In genomic region chr2:70123829-70124117, GRCh38 we compare ENCODE assay signal across 9 cellular contexts. TPM values are rescaled to one million over a fixed set of nuclear protein-coding genes. Genes with fewer than 3 reads are reported as not detected.
DNase-seq lines count a peak whose midpoint lies in the region; ATAC-seq, FAIRE-seq and TF ChIP-seq lines count a peak whose summit lies in the region.
"Had no signal": no experiment of that assay in that cellular context is flagged by ENCODE, and none has a peak within 500 bp of the region (broad histone marks: within the 10 kb centered on the region; RNA-seq: fewer than 3 reads in every experiment).

No MANE protein-coding gene starts in this region.

- peak overlapping the region; percentile 94 to 100 (median 98) for H3K9ac ChIP-seq in BLaER1 treated with 17β-estradiol and CSF1 and Interleukin-3, amounts not matched to agents 10 nM and 100 nM
- H3K9ac ChIP-seq in OCI-LY3 (ENCODE audit: low read length) = peak overlapping the region; percentile 97
- peak overlapping the region; percentile 52 to 83 (median 71) for H3K9ac ChIP-seq in H1 (replicated peaks in 1 of 4; ENCODE audit: extremely low read depth in 1 of 4, low read depth in 3 of 4, low read length in 3 of 4)

- FAIRE-seq in H1 (lab: Jason Lieb, UNC) = no peak
- FAIRE-seq: frontal cortex had no signal

- H4K91ac ChIP-seq in H1 (replicated peaks; ENCODE audit: insufficient read length, low read length) = peak overlapping the region; percentile 77

- H3K23ac ChIP-seq in H1 (ENCODE audit: insufficient read length) = no peak overlapping the region

- POLR2A ChIA-PET in H1 (lab: Charles Lee; ENCODE audit: partially characterized antibody) = interaction anchor here (0.6 to 51.3 kb wide), 24 partner anchors 14 to 601 kb away, joined by 3 to 1553 read pairs (median 3); partner anchors contain the start of genes C2orf42, MXD1, PCBP1 and PCYOX1

- ATAC-seq in esophagus mucosa = no peak

- peak overlapping the region; percentile 93; the same call in 1 of the 2 replicates for H2AK5ac ChIP-seq in H1 (ENCODE audit: low read depth, low read length)

- H3K18ac ChIP-seq in H1 (ENCODE audit: extremely low read depth, low read length) = peak overlapping the region; percentile 95

- H4K5ac ChIP-seq in H1 (ENCODE audit: insufficient read length, low read depth, low read length) = peak overlapping the region; percentile 81

- TF ChIP-seq CTCF in OCI-LY3 (IDR thresholded peaks at IDR 0.05; ENCODE audit: low read depth, low read length) = no peak
- no peak for TF ChIP-seq CTCF in H1 (IDR thresholded peaks at IDR 0.05; ENCODE audit: control extremely low read depth in 1 of 3, insufficient read depth in 1 of 3, low read depth in 1 of 3, low read length in 3 of 3)
- no peak for TF ChIP-seq CTCF in neutrophil (IDR thresholded peaks at IDR 0.05)

- H3K4me3 ChIP-seq in BLaER1 treated with 17β-estradiol and CSF1 and Interleukin-3, amounts not matched to agents 10 nM and 100 nM = peak overlapping the region in 7 of 10 experiments; percentile 48 to 74 (median 60); a peak in 13 of 20 replicates
- H3K4me3 ChIP-seq in OCI-LY3 (ENCODE audit: low read length) (peak overlapping the region; percentile 77), H1 (ENCODE audit: extremely low read depth in 1 of 4, insufficient read depth in 2 of 4, low read depth in 3 of 4, low read length in 4 of 4) (peak overlapping the region; percentile 52 to 89 (median 74)), neutrophil (ENCODE audit: low read depth in 1 of 2, low read length in 1 of 2) (peak overlapping the region; percentile 71 to 79)

- no peaks in the 10 kb centered on the region for H3K9me3 ChIP-seq in BLaER1 treated with 17β-estradiol and CSF1 and Interleukin-3, amounts not matched to agents 10 nM and 100 nM (replicated peaks in 1 of 11)
- H3K9me3 ChIP-seq in OCI-LY3 (ENCODE audit: insufficient read depth, low read length) = no peaks in the 10 kb centered on the region
- no peaks in the 10 kb centered on the region for H3K9me3 ChIP-seq in H1 (ENCODE audit: insufficient read depth in 2 of 2, low read depth in 1 of 2, low read length in 1 of 2)
- no peaks in the 10 kb centered on the region for H3K9me3 ChIP-seq in neutrophil

- TF ChIP-seq EP300 in H1 (IDR thresholded peaks at IDR 0.05; ENCODE audit: borderline replicate concordance in 1 of 2, low read depth in 2 of 2, low read length in 2 of 2) = no peak

- no peak for TF ChIP-seq RAD21 in H1 (IDR thresholded peaks at IDR 0.05 in 1 of 2, conservative IDR thresholded peaks at IDR 0.05 in 1 of 2; ENCODE audit: low read depth in 2 of 2, low read length in 2 of 2)

- peak overlapping the region; percentile 98 for H2BK12ac ChIP-seq in H1 (ENCODE audit: low read depth, low read length)

- H2BK5ac ChIP-seq in H1 (ENCODE audit: low read depth, low read length) = peak overlapping the region; percentile 98

- no peaks in the 10 kb centered on the region for H3K27me3 ChIP-seq in BLaER1 treated with 17β-estradiol and CSF1 and Interleukin-3, amounts not matched to agents 10 nM and 100 nM
- H3K27me3 ChIP-seq in OCI-LY3 (ENCODE audit: low read depth, low read length) (no peaks in the 10 kb centered on the region), H1 (replicated peaks in 1 of 4; ENCODE audit: control insufficient read depth in 3 of 4, extremely low read depth in 1 of 4, insufficient read depth in 3 of 4, low read length in 3 of 4) (no peaks in the 10 kb centered on the region; a peak in 1 of 7 replicates), neutrophil (no peaks in the 10 kb centered on the region)

- peak overlapping the region; percentile 79 for H3K56ac ChIP-seq in H1 (replicated peaks; ENCODE audit: insufficient read length, low read depth, low read length)

- DNase-seq in H1 (ENCODE audit: low read depth in 1 of 2, low spot score in 2 of 2) (no peak), cerebellar nuclear complex (lab: John Stamatoyannopoulos, UW) (no peak), SHP77 treated with DMSO at 0.1 percent for 48 hours (lab: John Stamatoyannopoulos, UW) (no peak), hypothalamus (lab: John Stamatoyannopoulos, UW) (no peak)

- H3K27ac ChIP-seq in BLaER1 treated with 17β-estradiol and CSF1 and Interleukin-3, amounts not matched to agents 10 nM and 100 nM = peak overlapping the region; percentile 98 to 100 (median 100)
- H3K27ac ChIP-seq in OCI-LY3 (ENCODE audit: low read length) = peak overlapping the region; percentile 86
- peak overlapping the region; percentile 97; the same call in 1 of the 2 replicates for H3K27ac ChIP-seq in H1 (ENCODE audit: low read depth, low read length)
- peak overlapping the region; percentile 99 for H3K27ac ChIP-seq in neutrophil

- H3K4me1 ChIP-seq in BLaER1 treated with 17β-estradiol and CSF1 and Interleukin-3, amounts not matched to agents 10 nM and 100 nM = peaks cover 86 to 96% (median 89%) of the 10 kb centered on the region in 10 experiments
- H3K4me1 ChIP-seq in OCI-LY3 (ENCODE audit: low read length) (peaks cover 62% of the 10 kb centered on the region), H1 (replicated peaks in 1 of 4; ENCODE audit: control insufficient read depth in 3 of 4, insufficient read depth in 4 of 4, low read length in 3 of 4) (peaks cover 11 to 22% (median 16%) of the 10 kb centered on the region in 4 experiments), neutrophil (ENCODE audit: control insufficient read depth in 1 of 2, insufficient read depth in 1 of 2, low read depth in 1 of 2, low read length in 1 of 2) (peaks cover 68 to 72% of the 10 kb centered on the region in 2 experiments)

- no peak overlapping the region for H3K4ac ChIP-seq in H1 (replicated peaks; ENCODE audit: insufficient read length, low read depth, low read length)

- 13% methylated on average over 11 of the region's 11 CpGs; no CpG with 5 or more reads in 1 of the 2 experiments for WGBS in H1 (ENCODE audit: extremely low coverage in 1 of 2, insufficient coverage in 1 of 2, insufficient read length in 1 of 2, insufficient replicate concordance in 2 of 2, low coverage in 1 of 2, low lambda C conversion rate in 2 of 2, missing lambda C conversion rate in 1 of 2), 2 experiments

- peaks cover 10% of the 10 kb centered on the region; the same call in 1 of the 2 replicates for H3K23me2 ChIP-seq in H1 (ENCODE audit: low read depth, low read length)

- no peaks in the 10 kb centered on the region for H3K36me3 ChIP-seq in BLaER1 treated with 17β-estradiol and CSF1 and Interleukin-3, amounts not matched to agents 10 nM and 100 nM
- H3K36me3 ChIP-seq in OCI-LY3 (replicated peaks; ENCODE audit: low read depth, low read length) = no peaks in the 10 kb centered on the region
- no peaks in the 10 kb centered on the region for H3K36me3 ChIP-seq in H1 (ENCODE audit: control insufficient read depth in 2 of 4, insufficient read depth in 4 of 4, low read length in 3 of 4)
- H3K36me3 ChIP-seq in neutrophil = no peaks in the 10 kb centered on the region

- H2AFZ ChIP-seq in OCI-LY3 (ENCODE audit: low read depth, low read length) (no peak overlapping the region), H1 (ENCODE audit: low read length) (no peak overlapping the region)

- H3K14ac ChIP-seq in H1 (ENCODE audit: insufficient read length) = no peak overlapping the region

- no peak for TF ChIP-seq POLR2A in H1 (IDR thresholded peaks at IDR 0.05; ENCODE audit: control extremely low read depth in 1 of 2, low read depth in 2 of 2, low read length in 2 of 2)

- peak overlapping the region; percentile 13 for H2BK120ac ChIP-seq in H1 (replicated peaks; ENCODE audit: low read depth, low read length)

- no peaks in the 10 kb centered on the region for H3K79me1 ChIP-seq in H1 (ENCODE audit: low read depth, low read length)

- H3K79me2 ChIP-seq in OCI-LY3 (ENCODE audit: low read length) (no peaks in the 10 kb centered on the region), H1 (ENCODE audit: control insufficient read depth in 1 of 2, insufficient read depth in 2 of 2, low read length in 2 of 2) (no peaks in the 10 kb centered on the region)

- peak overlapping the region; percentile 97; the same call in 1 of the 2 replicates for H2BK15ac ChIP-seq in H1 (ENCODE audit: low read length)

- CTCF ChIA-PET in H1 (lab: Charles Lee; ENCODE audit: partially characterized antibody) = interaction anchor here (0.9 to 5.7 kb wide), 6 partner anchors 13 to 212 kb away, joined by 3 to 42 read pairs (median 4); no protein-coding TSS in a partner anchor

- no peaks in the 10 kb centered on the region for H4K20me1 ChIP-seq in BLaER1 treated with 17β-estradiol and CSF1 and Interleukin-3, amounts not matched to agents 10 nM and 100 nM
- no peaks in the 10 kb centered on the region for H4K20me1 ChIP-seq in OCI-LY3 (ENCODE audit: insufficient read depth, low read length)
- H4K20me1 ChIP-seq in H1 (replicated peaks in 1 of 2; ENCODE audit: control insufficient read depth in 1 of 2, insufficient read depth in 2 of 2, low read length in 2 of 2) = no peaks in the 10 kb centered on the region

- peak overlapping the region; percentile 88 to 97 (median 91) for H3K4me2 ChIP-seq in BLaER1 treated with 17β-estradiol and CSF1 and Interleukin-3, amounts not matched to agents 10 nM and 100 nM
- H3K4me2 ChIP-seq in OCI-LY3 (ENCODE audit: low read length) (peak overlapping the region; percentile 92), H1 (ENCODE audit: insufficient read depth in 1 of 2, low read depth in 2 of 2, low read length in 2 of 2) (peak overlapping the region; percentile 70 to 74)

- peak overlapping the region; percentile 69; the same call in 1 of the 2 replicates for H2BK20ac ChIP-seq in H1 (ENCODE audit: low read length)

- H4K8ac ChIP-seq in H1 (ENCODE audit: extremely low read depth, insufficient read depth, low read length) = peak overlapping the region; percentile 91; the same call in 1 of the 2 replicates

TF ChIP-seq in H1, 55 proteins besides CTCF, POLR2A, EP300 and RAD21 (continues in another document):
- peak; percentile 20; the same call in 1 of the 2 replicates for TF ChIP-seq KDM1A (IDR thresholded peaks at IDR 0.05; ENCODE audit: borderline replicate concordance, low read length)
- no peak for TF ChIP-seq MAFK (IDR thresholded peaks at IDR 0.05; ENCODE audit: low read depth, low read length)
- TF ChIP-seq EGR1 (IDR thresholded peaks at IDR 0.05; ENCODE audit: borderline replicate concordance, low read depth, low read length) = no peak
- TF ChIP-seq RBBP5 (IDR thresholded peaks at IDR 0.05; ENCODE audit: borderline replicate concordance, low read depth, low read length) = no peak
- TF ChIP-seq ASH2L (IDR thresholded peaks at IDR 0.05; ENCODE audit: low read length) = peak; percentile 79
- peak in 1 of 2 experiments; percentile 38; a peak in 1 of 4 replicates for TF ChIP-seq HDAC2 (IDR thresholded peaks at IDR 0.05; ENCODE audit: borderline replicate concordance in 1 of 2, low read depth in 2 of 2, low read length in 2 of 2)

RNA-seq across cellular contexts. Expression of gene PCBP1, which starts 36.5 kb away (rescaled TPM):
- total RNA-seq in H1 (2021; fragmentation: NEBNext Ultra II Directional; extraction: Animal tissue kit (Norgen Biotek cat#: 25700)) = 493 and 511 TPM in 2 replicates
- 279 and 316 TPM in 2 replicates for polyA plus RNA-seq in H1 (2011; rRNA removed)
- 181 TPM for polyA plus RNA-seq in H1 (2011; cell fraction: cytosol; rRNA removed)
- 208 TPM for polyA plus RNA-seq in H1 (2011; cell fraction: nucleus; rRNA removed)
- 451 to 481 TPM (median 460 TPM) in 4 replicates for polyA plus RNA-seq in H1 (2012, experiment 1 of 2)
- polyA plus RNA-seq in H1 (2012, experiment 2 of 2) = 526 TPM
- polyA plus RNA-seq in H1 (2013, experiment 1 of 2) = 268 TPM
- 272 TPM for polyA plus RNA-seq in H1 (2013, experiment 2 of 2)
- polyA minus RNA-seq in H1 (2011; rRNA and poly(A)+ RNA removed) = 108 and 124 TPM in 2 replicates
- 164 TPM for polyA minus RNA-seq in H1 (2011; cell fraction: cytosol; rRNA and poly(A)+ RNA removed)
- 102 TPM for polyA minus RNA-seq in H1 (2011; cell fraction: nucleus; rRNA and poly(A)+ RNA removed)
- total RNA-seq in esophagus mucosa = 214 TPM
